ENCODE assay signal across 8 cellular contexts in genomic region chr19:58572026-58572817, GRCh38. TPM values are rescaled to one million over a fixed set of nuclear protein-coding genes. Genes with fewer than 3 reads are reported as not detected.
DNase-seq lines count a peak whose midpoint lies in the region; ATAC-seq and TF ChIP-seq lines count a peak whose summit lies in the region.
"Had no signal": no experiment of that assay in that cellular context is flagged by ENCODE, and none has a peak within 500 bp of the region (broad histone marks: within the 10 kb centered on the region; RNA-seq: fewer than 3 reads in every experiment).

No MANE protein-coding gene starts in this region.

- peaks cover 17% of the 10 kb centered on the region; the same call in 1 of the 2 replicates for H3K36me3 Mint-ChIP-seq in HFFc6 (ENCODE audit: low read depth)
- peaks cover 4% of the 10 kb centered on the region in 2 donors for H3K36me3 Mint-ChIP-seq in activated naive CD4-positive, alpha-beta T cell treated with anti-CD3 and anti-CD28 coated beads, Interleukin-2, amount 50 U/mL, for 72 hours
- H3K36me3 Mint-ChIP-seq in immature natural killer cell, result peaks cover 0 to 3% (median 0%) of the 10 kb centered on the region in 3 donors
- peaks cover 31 to 33% of the 10 kb centered on the region in 2 donors for H3K36me3 Mint-ChIP-seq in stimulated activated naive B cell treated with anti-CD40 and anti-IgM and Interleukin-4, amounts not matched to agents 10 μg/mL and 1 μg/mL and 100 μg/mL, for 72 hours

- peaks cover 4% of the 10 kb centered on the region for H3K27me3 Mint-ChIP-seq in HFFc6 (ENCODE audit: insufficient read depth)
- peaks cover 19 to 20% (median 19%) of the 10 kb centered on the region in 3 donors for H3K27me3 Mint-ChIP-seq in immature natural killer cell (ENCODE audit: low read depth in 3 of 3)
- no peaks in the 10 kb centered on the region for H3K27me3 Mint-ChIP-seq in stimulated activated naive B cell treated with anti-CD40 and anti-IgM and Interleukin-4, amounts not matched to agents 10 μg/mL and 1 μg/mL and 100 μg/mL, for 72 hours

- peak overlapping the region; percentile 91 for H3K4me3 Mint-ChIP-seq in HFFc6
- H3K4me3 Mint-ChIP-seq in immature natural killer cell, result peak overlapping the region; percentile 95 to 99 (median 97)
- H3K4me3 Mint-ChIP-seq in stimulated activated naive B cell treated with anti-CD40 and anti-IgM and Interleukin-4, amounts not matched to agents 10 μg/mL and 1 μg/mL and 100 μg/mL, for 72 hours, result peak overlapping the region; percentile 90 to 93

- no peak for TF ChIP-seq CTCF in HFFc6 (IDR thresholded peaks at IDR 0.05)
- TF ChIP-seq CTCF in GM20000 (IDR thresholded peaks at IDR 0.05; ENCODE audit: extremely low read depth, missing control alignments), result no peak

- no peak for ATAC-seq in activated naive CD4-positive, alpha-beta T cell treated with anti-CD3 and anti-CD28 coated beads, Interleukin-2, amount 50 U/mL, for 72 hours
- ATAC-seq in stimulated activated naive B cell treated with anti-CD40 and anti-IgM and Interleukin-4, amounts not matched to agents 10 μg/mL and 1 μg/mL and 100 μg/mL, for 72 hours (replicated peaks), result no peak
- ATAC-seq in HG02840 (IDR thresholded peaks at IDR 0.05; ENCODE audit: low FRiP score, unreplicated experiment), result no peak

- H3K27ac Mint-ChIP-seq in HFFc6, result peak overlapping the region; percentile 99
- peak overlapping the region; percentile 98 to 100 for H3K27ac Mint-ChIP-seq in activated naive CD4-positive, alpha-beta T cell treated with anti-CD3 and anti-CD28 coated beads, Interleukin-2, amount 50 U/mL, for 72 hours
- peak overlapping the region; percentile 98 to 100 (median 100) for H3K27ac Mint-ChIP-seq in immature natural killer cell
- H3K27ac Mint-ChIP-seq in stimulated activated naive B cell treated with anti-CD40 and anti-IgM and Interleukin-4, amounts not matched to agents 10 μg/mL and 1 μg/mL and 100 μg/mL, for 72 hours, result peak overlapping the region; percentile 99

- H3K9me3 Mint-ChIP-seq in HFFc6 (no peaks in the 10 kb centered on the region), immature natural killer cell (no peaks in the 10 kb centered on the region)
- no peaks in the 10 kb centered on the region for H3K9me3 Mint-ChIP-seq in activated naive CD4-positive, alpha-beta T cell treated with anti-CD3 and anti-CD28 coated beads, Interleukin-2, amount 50 U/mL, for 72 hours
- peaks cover 3 to 5% of the 10 kb centered on the region in 2 donors for H3K9me3 Mint-ChIP-seq in stimulated activated naive B cell treated with anti-CD40 and anti-IgM and Interleukin-4, amounts not matched to agents 10 μg/mL and 1 μg/mL and 100 μg/mL, for 72 hours

- no peak for DNase-seq in HFFc6
- DNase-seq in activated naive CD4-positive, alpha-beta T cell treated with anti-CD3 and anti-CD28 coated beads, Interleukin-2, amount 50 U/mL, for 72 hours (ENCODE audit: low spot score in 2 of 2), result peak; percentile 1 to 52
- DNase-seq in immature natural killer cell, result no peak
- no peak for DNase-seq in stimulated activated naive B cell treated with anti-CD40 and anti-IgM and Interleukin-4, amounts not matched to agents 10 μg/mL and 1 μg/mL and 100 μg/mL, for 72 hours
- DNase-seq in stimulated activated CD4-positive, alpha-beta T cell treated with anti-CD3 and anti-CD28 coated beads, Interleukin-2, amount 100 ng/mL, for 24 hours, result no peak
- no peak for DNase-seq in GM20000 (ENCODE audit: low spot score)
- DNase-seq: cortex of kidney had no signal

- peaks cover 30% of the 10 kb centered on the region for H3K4me1 Mint-ChIP-seq in HFFc6 (ENCODE audit: low read depth)
- H3K4me1 Mint-ChIP-seq in immature natural killer cell, result peaks cover 32 to 36% of the 10 kb centered on the region in 2 donors
- H3K4me1 Mint-ChIP-seq in stimulated activated naive B cell treated with anti-CD40 and anti-IgM and Interleukin-4, amounts not matched to agents 10 μg/mL and 1 μg/mL and 100 μg/mL, for 72 hours, result peaks cover 27 to 48% of the 10 kb centered on the region in 2 donors

RNA-seq across cellular contexts. Expression of gene MZF1, which starts 0.9 kb away (rescaled TPM):
- 10 to 100 TPM in 3 of 6 experiments, 1 to 10 TPM in 3; 8.3 to 12.4 (median 9.3) TPM for total RNA-seq in HFFc6 (2021; fragmentation: NEBNext Ultra II Directional; extraction: Animal tissue kit (Norgen Biotek cat#: 25700))
- 10 to 100 TPM; 22.1 to 26.8 TPM for total RNA-seq in activated naive CD4-positive, alpha-beta T cell treated with anti-CD3 and anti-CD28 coated beads, Interleukin-2, amount 50 U/mL, for 72 hours
- 10 to 100 TPM in 1 of 3 donors, 1 to 10 TPM in 2; 3.2 to 10.4 (median 7.1) TPM for polyA plus RNA-seq in immature natural killer cell

RNA-seq across cellular contexts. Expression of gene UBE2M, which starts 13.8 kb away (rescaled TPM):
- total RNA-seq in HFFc6 (2021; fragmentation: NEBNext Ultra II Directional; extraction: Animal tissue kit (Norgen Biotek cat#: 25700)), result 100 to 1,000 TPM in 5 of 6 experiments, 10 to 100 TPM in 1; 91.5 to 114 (median 106) TPM
- 100 to 1,000 TPM; 121 to 123 TPM for total RNA-seq in activated naive CD4-positive, alpha-beta T cell treated with anti-CD3 and anti-CD28 coated beads, Interleukin-2, amount 50 U/mL, for 72 hours
- 10 to 100 TPM; 10.8 to 18.5 (median 15.5) TPM for polyA plus RNA-seq in immature natural killer cell

RNA-seq across cellular contexts. Expression of gene CHMP2A, which starts 17.3 kb away (rescaled TPM):
- total RNA-seq in HFFc6 (2021; fragmentation: NEBNext Ultra II Directional; extraction: Animal tissue kit (Norgen Biotek cat#: 25700)), result 100 to 1,000 TPM; 100 to 126 (median 120) TPM
- total RNA-seq in activated naive CD4-positive, alpha-beta T cell treated with anti-CD3 and anti-CD28 coated beads, Interleukin-2, amount 50 U/mL, for 72 hours, result 100 to 1,000 TPM; 112 to 114 TPM
- 100 to 1,000 TPM; 210 to 265 (median 231) TPM for polyA plus RNA-seq in immature natural killer cell

RNA-seq across cellular contexts. Expression of gene TRIM28, which starts 28.4 kb away (rescaled TPM):
- 100 to 1,000 TPM; 376 to 529 (median 445) TPM for total RNA-seq in HFFc6 (2021; fragmentation: NEBNext Ultra II Directional; extraction: Animal tissue kit (Norgen Biotek cat#: 25700))
- total RNA-seq in activated naive CD4-positive, alpha-beta T cell treated with anti-CD3 and anti-CD28 coated beads, Interleukin-2, amount 50 U/mL, for 72 hours, result 100 to 1,000 TPM; 446 to 497 TPM
- 10 to 100 TPM; 34.3 to 36.3 (median 35.7) TPM for polyA plus RNA-seq in immature natural killer cell

RNA-seq across cellular contexts. Expression of gene ZBTB45, which starts 52.6 kb away (rescaled TPM):
- 10 to 100 TPM; 15.0 to 17.4 (median 16.7) TPM for total RNA-seq in HFFc6 (2021; fragmentation: NEBNext Ultra II Directional; extraction: Animal tissue kit (Norgen Biotek cat#: 25700))
- 10 to 100 TPM in 1 of 2 donors, 1 to 10 TPM in 1; 7.9 to 12.2 TPM for total RNA-seq in activated naive CD4-positive, alpha-beta T cell treated with anti-CD3 and anti-CD28 coated beads, Interleukin-2, amount 50 U/mL, for 72 hours
- polyA plus RNA-seq in immature natural killer cell, result 1 to 10 TPM; 2.8 to 7.2 (median 3.4) TPM

Comparison
In these comparisons a context has a peak if more than half of its experiments do, and no peak if none do; other contexts are left out.
1. DNase-seq: peak in activated naive CD4-positive, alpha-beta T cell treated with anti-CD3 and anti-CD28 coated beads, Interleukin-2, amount 50 U/mL, for 72 hours (2 of 2); none in HFFc6 (single experiment), immature natural killer cell (0 of 3), stimulated activated naive B cell treated with anti-CD40 and anti-IgM and Interleukin-4, amounts not matched to agents 10 μg/mL and 1 μg/mL and 100 μg/mL, for 72 hours (single experiment), stimulated activated CD4-positive, alpha-beta T cell treated with anti-CD3 and anti-CD28 coated beads, Interleukin-2, amount 100 ng/mL, for 24 hours (0 of 2) and GM20000 (single experiment).
2. Peak in every context shown above with its lines, with median percentiles within 50 percentile points of each other: H3K27ac Mint-ChIP-seq and H3K4me3 Mint-ChIP-seq.